ENCODE assay signal across 16 cellular contexts in the genomic region with DNA sequence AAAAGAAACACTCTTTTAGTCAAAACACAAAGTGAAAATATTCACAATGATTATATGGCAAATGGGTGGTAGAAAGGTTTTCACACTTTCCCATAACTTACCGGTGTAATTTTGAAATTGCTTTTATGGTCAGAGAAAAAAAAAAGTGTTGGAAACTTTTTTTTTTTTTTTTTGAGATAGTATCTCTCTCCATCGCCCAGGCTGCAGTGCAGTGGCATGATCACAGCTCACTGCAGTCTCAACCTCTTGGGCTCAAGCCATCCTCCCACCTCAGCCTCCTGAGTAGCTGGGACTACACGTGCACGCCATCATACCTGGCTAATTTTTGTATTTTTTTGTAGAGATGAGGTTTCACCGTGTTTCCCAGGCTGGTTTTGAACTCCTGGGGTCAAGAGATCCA. TPM values are rescaled to one million over a fixed set of nuclear protein-coding genes. Genes with fewer than 3 reads are reported as not detected.
DNase-seq lines count a peak whose midpoint lies in the region; ATAC-seq and TF ChIP-seq lines count a peak whose summit lies in the region.
"Had no signal": no experiment of that assay in that cellular context is flagged by ENCODE, and none has a peak within 500 bp of the region (broad histone marks: within the 10 kb centered on the region; RNA-seq: fewer than 3 reads in every experiment).

No MANE protein-coding gene starts in this region.

- 87% methylated on average over 5 of the region's 5 CpGs for WGBS in hepatocyte (ENCODE audit: low lambda C conversion rate, missing lambda C conversion rate)

- peaks cover 1% of the 10 kb centered on the region for H3K36me3 Mint-ChIP-seq in activated CD8-positive, alpha-beta memory T cell treated with anti-CD3 and anti-CD28 coated beads, Interleukin-2, amount 10 ng/mL, durations not matched to agents 7 days and 5 days
- H3K36me3 Mint-ChIP-seq in T-cell = peaks cover 12% of the 10 kb centered on the region

- peaks cover 81% of the 10 kb centered on the region for H3K79me2 ChIP-seq in hepatocyte

- no peak for ATAC-seq in activated CD8-positive, alpha-beta memory T cell treated with anti-CD3 and anti-CD28 coated beads, Interleukin-2, amount 10 ng/mL, durations not matched to agents 7 days and 5 days
- ATAC-seq in T-cell (replicated peaks in 1 of 4) (no peak), GM19455 (IDR thresholded peaks at IDR 0.05; ENCODE audit: unreplicated experiment) (no peak)
- peak; percentile 43 for ATAC-seq in stimulated activated naive CD8-positive, alpha-beta T cell treated with anti-CD3 and anti-CD28 coated beads, Interleukin-15, amount 100 ng/mL, for 72 hours
- ATAC-seq: left lung had no signal

- H3K4me1 ChIP-seq in hepatocyte (ENCODE audit: insufficient read depth) = peaks cover 15% of the 10 kb centered on the region
- H3K4me1 ChIP-seq: neural progenitor cell had no signal

- POLR2A ChIA-PET in T-cell (lab: Charles Lee) = interaction anchor here in 1 of 2 donors (0.7 to 1.4 kb wide), 3 partner anchors 15 to 44 kb away, joined by 4 to 6 read pairs (median 5); no protein-coding TSS in a partner anchor

- H3K4me3 ChIP-seq in hepatocyte = no peak overlapping the region
- H3K4me3 ChIP-seq: ascending aorta, neural progenitor cell, thyroid gland had no signal

- H3K4me1 Mint-ChIP-seq in activated CD8-positive, alpha-beta memory T cell treated with anti-CD3 and anti-CD28 coated beads, Interleukin-2, amount 10 ng/mL, durations not matched to agents 7 days and 5 days = peaks cover 7% of the 10 kb centered on the region
- peaks cover 56 to 63% (median 62%) of the 10 kb centered on the region in 3 donors for H3K4me1 Mint-ChIP-seq in T-cell
- H3K4me1 Mint-ChIP-seq in stimulated activated naive CD8-positive, alpha-beta T cell treated with anti-CD3 and anti-CD28 coated beads, Interleukin-15, amount 100 ng/mL, for 72 hours = peaks cover 74% of the 10 kb centered on the region

- no peaks in the 10 kb centered on the region for H3K9me2 ChIP-seq in hepatocyte (replicated peaks; ENCODE audit: insufficient read depth)

- H3K4me3 Mint-ChIP-seq in activated CD8-positive, alpha-beta memory T cell treated with anti-CD3 and anti-CD28 coated beads, Interleukin-2, amount 10 ng/mL, durations not matched to agents 7 days and 5 days = no peak overlapping the region
- H3K4me3 Mint-ChIP-seq in T-cell = peak overlapping the region in 1 of 3 donors; percentile 92
- H3K4me3 Mint-ChIP-seq in stimulated activated naive CD8-positive, alpha-beta T cell treated with anti-CD3 and anti-CD28 coated beads, Interleukin-15, amount 100 ng/mL, for 72 hours = peak overlapping the region in 1 of 2 donors; percentile 90
- H3K4me3 Mint-ChIP-seq: neural progenitor cell had no signal

- H3K9me3 ChIP-seq in hepatocyte (ENCODE audit: low read depth) = no peaks in the 10 kb centered on the region
- H3K9me3 ChIP-seq: ascending aorta, left lung, Peyer's patch, thyroid gland had no signal

- no peak overlapping the region for H2AFZ ChIP-seq in hepatocyte
- H2AFZ ChIP-seq: neural progenitor cell had no signal

- no peaks in the 10 kb centered on the region for H3K27me3 ChIP-seq in hepatocyte
- H3K27me3 ChIP-seq: ascending aorta, left lung, neural progenitor cell, Peyer's patch, thyroid gland had no signal

- peak; percentile 63 for DNase-seq in activated CD8-positive, alpha-beta memory T cell treated with anti-CD3 and anti-CD28 coated beads for 24 hours
- DNase-seq in activated CD8-positive, alpha-beta memory T cell treated with anti-CD3 and anti-CD28 coated beads, Interleukin-2, amount 10 ng/mL, durations not matched to agents 7 days and 5 days = no peak
- no peak for DNase-seq in T-cell
- no peak for DNase-seq in hepatocyte (ENCODE audit: low spot score)
- DNase-seq in stimulated activated naive CD8-positive, alpha-beta T cell treated with anti-CD3 and anti-CD28 coated beads, Interleukin-15, amount 100 ng/mL, for 72 hours = no peak
- no peak for DNase-seq in NCI-H1092 (lab: John Stamatoyannopoulos, UW)
- no peak for DNase-seq in NCI-H2081 treated with DMSO at 0.1 percent for 48 hours (lab: John Stamatoyannopoulos, UW)
- DNase-seq: dermis blood vessel endothelial cell, hypothalamus, left lung, NCI-H446 treated with DMSO at 0.1 percent for 48 hours, Peyer's patch, thyroid gland had no signal

- CTCF ChIA-PET in activated CD8-positive, alpha-beta memory T cell treated with anti-CD3 and anti-CD28 coated beads, Interleukin-2, amount 10 ng/mL, durations not matched to agents 7 days and 5 days (lab: Charles Lee) = interaction anchor here (0.9 kb wide), 1 partner anchor 39 kb away, joined by 4 read pairs; no protein-coding TSS in a partner anchor
- CTCF ChIA-PET in T-cell (lab: Charles Lee) = interaction anchor here in 1 of 2 donors (0.6 to 2.4 kb wide), 2 partner anchors 45 to 210 kb away, joined by 5 to 9 read pairs; no protein-coding TSS in a partner anchor

- H3K27ac Mint-ChIP-seq in activated CD8-positive, alpha-beta memory T cell treated with anti-CD3 and anti-CD28 coated beads, Interleukin-2, amount 10 ng/mL, durations not matched to agents 7 days and 5 days = no peak overlapping the region
- H3K27ac Mint-ChIP-seq in T-cell = peak overlapping the region; percentile 94
- no peak overlapping the region for H3K27ac Mint-ChIP-seq in stimulated activated naive CD8-positive, alpha-beta T cell treated with anti-CD3 and anti-CD28 coated beads, Interleukin-15, amount 100 ng/mL, for 72 hours
- H3K27ac Mint-ChIP-seq: neural progenitor cell had no signal

- peak overlapping the region; percentile 43 for H3K27ac ChIP-seq in hepatocyte
- H3K27ac ChIP-seq: neural progenitor cell had no signal

- no peaks in the 10 kb centered on the region for H3K9me3 Mint-ChIP-seq in activated CD8-positive, alpha-beta memory T cell treated with anti-CD3 and anti-CD28 coated beads, Interleukin-2, amount 10 ng/mL, durations not matched to agents 7 days and 5 days (ENCODE audit: low read depth)
- H3K9me3 Mint-ChIP-seq in T-cell = no peaks in the 10 kb centered on the region
- no peaks in the 10 kb centered on the region for H3K9me3 Mint-ChIP-seq in stimulated activated naive CD8-positive, alpha-beta T cell treated with anti-CD3 and anti-CD28 coated beads, Interleukin-15, amount 100 ng/mL, for 72 hours
- H3K9me3 Mint-ChIP-seq: neural progenitor cell had no signal

- no peak overlapping the region for H3K4me2 ChIP-seq in hepatocyte
- H3K4me2 ChIP-seq: neural progenitor cell had no signal

- H3K36me3 ChIP-seq in hepatocyte (replicated peaks; ENCODE audit: insufficient read depth, low read depth) = no peaks in the 10 kb centered on the region
- H3K36me3 ChIP-seq: neural progenitor cell, thyroid gland had no signal

- peaks cover 62% of the 10 kb centered on the region for H3K27me3 Mint-ChIP-seq in activated CD8-positive, alpha-beta memory T cell treated with anti-CD3 and anti-CD28 coated beads, Interleukin-2, amount 10 ng/mL, durations not matched to agents 7 days and 5 days
- H3K27me3 Mint-ChIP-seq in T-cell = peaks cover 0 to 4% of the 10 kb centered on the region in 2 donors
- peaks cover 16% of the 10 kb centered on the region for H3K27me3 Mint-ChIP-seq in stimulated activated naive CD8-positive, alpha-beta T cell treated with anti-CD3 and anti-CD28 coated beads, Interleukin-15, amount 100 ng/mL, for 72 hours

- TF ChIP-seq CTCF in hepatocyte (IDR thresholded peaks at IDR 0.05; ENCODE audit: poor library complexity) = no peak

- peaks cover 46% of the 10 kb centered on the region for H4K20me1 ChIP-seq in hepatocyte (ENCODE audit: insufficient read depth, poor library complexity, severe bottlenecking)

RNA-seq across cellular contexts. Expression of a gene that starts 3.3 kb away (rescaled TPM):
- total RNA-seq in activated CD8-positive, alpha-beta memory T cell treated with anti-CD3 and anti-CD28 coated beads, Interleukin-2, amount 10 ng/mL, durations not matched to agents 7 days and 5 days = under 1 TPM; 0.30 to 0.96 TPM
- total RNA-seq in T-cell (10 to 100 TPM; 14.2 to 28.3 (median 22.5) TPM), hepatocyte (53.4 and 66.8 TPM in 2 replicates)
- polyA plus RNA-seq in hepatocyte = 60.2 and 66.7 TPM in 2 replicates

Comparison
In these comparisons a context has a peak if more than half of its experiments do, and no peak if none do; other contexts are left out.
1. H3K27ac Mint-ChIP-seq: peak in T-cell (2 of 2); none in activated CD8-positive, alpha-beta memory T cell treated with anti-CD3 and anti-CD28 coated beads, Interleukin-2, amount 10 ng/mL, durations not matched to agents 7 days and 5 days (single experiment) and stimulated activated naive CD8-positive, alpha-beta T cell treated with anti-CD3 and anti-CD28 coated beads, Interleukin-15, amount 100 ng/mL, for 72 hours (0 of 2).
2. RNA of a gene that starts 3.3 kb away (total RNA-seq): 53.4 to 66.8 TPM in hepatocyte and 14.2 to 28.3 TPM in T-cell; 0.30 to 0.96 TPM in activated CD8-positive, alpha-beta memory T cell treated with anti-CD3 and anti-CD28 coated beads, Interleukin-2, amount 10 ng/mL, durations not matched to agents 7 days and 5 days; every median in the first group is over 4 times any median in the second.